In genomic region chr11:119538748-119539147, GRCh38 we compare ENCODE assay signal across 17 cellular contexts.
DNase-seq lines count a peak whose midpoint lies in the region; TF ChIP-seq lines count a peak whose summit lies in the region.
"Had no signal": no experiment of that assay in that cellular context is flagged by ENCODE, and none has a peak within 500 bp of the region (broad histone marks: within the 10 kb centered on the region; RNA-seq: fewer than 3 reads in every experiment).

No MANE protein-coding gene starts in this region.

- DNase-seq in GM04503 (ENCODE audit: low read depth) (peak; percentile 20), NB4 (ENCODE audit: low read depth) (peak; percentile 96), epithelial cell of esophagus (ENCODE audit: low read depth) (peak; percentile 8), retinal pigment epithelial cell (ENCODE audit: low read depth) (peak; percentile 74), coronary artery (ENCODE audit: low spot score) (no peak), NCI-H2107 treated with DMSO at 0.1 percent for 48 hours (lab: John Stamatoyannopoulos, UW; ENCODE audit: unreplicated experiment) (no peak)
- no peak for DNase-seq in activated CD4-positive, CD25-positive, alpha-beta regulatory T cell (lab: John Stamatoyannopoulos, UW)
- DNase-seq: activated CD4-positive, alpha-beta T cell treated with anti-CD3 and anti-CD28 coated beads for 1 hour; activated naive CD4-positive, alpha-beta T cell treated with anti-CD3 and anti-CD28 coated beads, Interleukin-2, amount 10 ng/mL, durations not matched to agents 7 days and 5 days; DMS153; heart right ventricle; kidney; NCI-H1092; Right ventricle myocardium superior; stimulated activated CD4-positive, alpha-beta T cell treated with anti-CD3 and anti-CD28 coated beads, Interleukin-2, amount 100 ng/mL, for 48 hours had no signal

- no peak overlapping the region for H3K4me3 ChIP-seq in NB4 (ENCODE audit: low read depth, low read length)
- no peak overlapping the region for H3K4me3 ChIP-seq in epithelial cell of esophagus (ENCODE audit: low read length)
- H3K4me3 ChIP-seq in retinal pigment epithelial cell (ENCODE audit: low read length): no peak overlapping the region
- H3K4me3 ChIP-seq in coronary artery: no peak overlapping the region
- H3K4me3 ChIP-seq: body of pancreas, heart right ventricle, suprapubic skin had no signal

- no peak for TF ChIP-seq POLR2A in NB4 (IDR thresholded peaks at IDR 0.05; ENCODE audit: extremely low read depth, insufficient read length)

- TF ChIP-seq CTCF in NB4 (IDR thresholded peaks at IDR 0.05; ENCODE audit: low read depth, low read length) (no peak), epithelial cell of esophagus (IDR thresholded peaks at IDR 0.05; ENCODE audit: insufficient read depth, low read depth, low read length, missing control alignments) (no peak), retinal pigment epithelial cell (conservative IDR thresholded peaks at IDR 0.05; ENCODE audit: low read depth, low read length) (no peak), coronary artery (IDR thresholded peaks at IDR 0.05) (no peak)

- no peak overlapping the region for H3K27ac ChIP-seq in coronary artery
- H3K27ac ChIP-seq: body of pancreas, heart right ventricle, suprapubic skin had no signal

Comparison
In these comparisons a context has a peak if more than half of its experiments do, and no peak if none do; other contexts are left out.
1. DNase-seq: peak in GM04503 (single experiment), NB4 (single experiment), epithelial cell of esophagus (single experiment) and retinal pigment epithelial cell (single experiment); none in coronary artery (single experiment), activated CD4-positive, CD25-positive, alpha-beta regulatory T cell (0 of 4) and NCI-H2107 treated with DMSO at 0.1 percent for 48 hours (single experiment).